Comparison of ENCODE assay signal across 1 cellular context in the genomic region with DNA sequence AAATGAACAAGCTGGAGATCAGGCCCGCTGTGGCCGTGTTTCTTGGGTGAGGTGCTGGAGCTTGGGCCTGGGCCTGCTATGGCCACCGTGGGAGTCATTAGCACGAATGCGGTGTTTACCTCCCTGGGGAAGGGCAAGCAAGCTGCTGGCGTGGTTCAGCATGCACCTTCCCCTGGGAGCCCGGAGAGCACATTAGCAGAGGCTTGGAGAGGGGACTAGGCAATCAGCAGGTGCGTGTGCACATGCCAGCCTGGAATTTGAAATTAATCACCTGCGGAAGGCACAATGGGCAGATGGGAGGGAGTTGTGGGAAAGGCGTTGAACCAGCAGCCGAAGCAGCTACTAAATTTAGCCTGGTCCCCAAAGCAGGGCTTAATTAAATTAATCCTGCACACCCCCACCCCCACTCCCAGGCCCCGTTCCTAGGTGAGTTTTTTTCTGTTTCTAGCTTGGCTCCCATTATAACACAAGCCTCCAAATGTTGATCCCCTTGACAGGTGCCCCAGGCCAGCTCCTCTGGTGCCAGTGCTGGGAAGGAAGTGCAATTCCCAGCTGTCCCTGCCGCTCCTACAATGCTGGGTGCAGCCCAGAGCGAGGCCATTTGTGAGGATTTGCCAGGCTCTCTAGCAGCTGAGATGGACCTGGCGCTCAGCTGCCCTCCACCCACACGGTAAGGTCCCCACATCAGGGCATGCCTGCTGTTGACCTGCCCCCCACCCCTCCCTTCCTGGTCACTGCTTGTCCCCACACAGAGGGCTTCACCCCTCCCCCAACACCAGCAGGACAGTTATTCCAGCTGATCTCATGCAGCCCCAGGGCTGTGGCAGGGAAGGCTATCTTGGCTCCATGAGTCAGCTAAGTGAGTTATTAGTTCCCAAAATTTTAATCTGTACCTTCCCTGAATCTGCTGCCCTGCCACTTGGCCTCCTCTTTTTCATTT.
TF ChIP-seq lines count a peak whose summit lies in the region.

No MANE protein-coding gene starts in this region.

TF ChIP-seq in GM23338, 12 proteins besides CTCF, POLR2A, EP300 and RAD21 (continued from another document):
- TF ChIP-seq ZNF462 (CRISPR knock-in tag; IDR thresholded peaks at IDR 0.05) (no peak), ZNF114 (CRISPR knock-in tag; IDR thresholded peaks at IDR 0.05) (no peak)
- TF ChIP-seq, protein P1, sequence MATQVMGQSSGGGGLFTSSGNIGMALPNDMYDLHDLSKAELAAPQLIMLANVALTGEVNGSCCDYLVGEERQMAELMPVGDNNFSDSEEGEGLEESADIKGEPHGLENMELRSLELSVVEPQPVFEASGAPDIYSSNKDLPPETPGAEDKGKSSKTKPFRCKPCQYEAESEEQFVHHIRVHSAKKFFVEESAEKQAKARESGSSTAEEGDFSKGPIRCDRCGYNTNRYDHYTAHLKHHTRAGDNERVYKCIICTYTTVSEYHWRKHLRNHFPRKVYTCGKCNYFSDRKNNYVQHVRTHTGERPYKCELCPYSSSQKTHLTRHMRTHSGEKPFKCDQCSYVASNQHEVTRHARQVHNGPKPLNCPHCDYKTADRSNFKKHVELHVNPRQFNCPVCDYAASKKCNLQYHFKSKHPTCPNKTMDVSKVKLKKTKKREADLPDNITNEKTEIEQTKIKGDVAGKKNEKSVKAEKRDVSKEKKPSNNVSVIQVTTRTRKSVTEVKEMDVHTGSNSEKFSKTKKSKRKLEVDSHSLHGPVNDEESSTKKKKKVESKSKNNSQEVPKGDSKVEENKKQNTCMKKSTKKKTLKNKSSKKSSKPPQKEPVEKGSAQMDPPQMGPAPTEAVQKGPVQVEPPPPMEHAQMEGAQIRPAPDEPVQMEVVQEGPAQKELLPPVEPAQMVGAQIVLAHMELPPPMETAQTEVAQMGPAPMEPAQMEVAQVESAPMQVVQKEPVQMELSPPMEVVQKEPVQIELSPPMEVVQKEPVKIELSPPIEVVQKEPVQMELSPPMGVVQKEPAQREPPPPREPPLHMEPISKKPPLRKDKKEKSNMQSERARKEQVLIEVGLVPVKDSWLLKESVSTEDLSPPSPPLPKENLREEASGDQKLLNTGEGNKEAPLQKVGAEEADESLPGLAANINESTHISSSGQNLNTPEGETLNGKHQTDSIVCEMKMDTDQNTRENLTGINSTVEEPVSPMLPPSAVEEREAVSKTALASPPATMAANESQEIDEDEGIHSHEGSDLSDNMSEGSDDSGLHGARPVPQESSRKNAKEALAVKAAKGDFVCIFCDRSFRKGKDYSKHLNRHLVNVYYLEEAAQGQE (IDR thresholded peaks at IDR 0.05; ENCODE audit: unreplicated experiment), result no peak
